23 cellular contexts compared by ENCODE assay signal in genomic region chr10:77700086-77700485, GRCh38.
"Had no signal": no experiment of that assay in that cellular context is flagged by ENCODE, and none has a peak within 500 bp of the region (broad histone marks: within the 10 kb centered on the region; RNA-seq: fewer than 3 reads in every experiment).

No MANE protein-coding gene starts in this region.

- H3K4me1 ChIP-seq: esophagus muscularis mucosa, left ventricle myocardium inferior, lower lobe of right lung, pancreas, suprapubic skin, thyroid gland had no signal

- H3K27ac ChIP-seq: epithelial cell of prostate, esophagus muscularis mucosa, hepatocyte, left ventricle myocardium inferior, lower lobe of right lung, pancreas, suprapubic skin, thyroid gland had no signal

- H3K4me2 ChIP-seq: hepatocyte had no signal

- H3K4me3 ChIP-seq: esophagus muscularis mucosa, hepatocyte, left ventricle myocardium inferior, lower lobe of right lung, pancreas, suprapubic skin, thyroid gland had no signal

- ATAC-seq: left cardiac atrium; lower lobe of right lung; pancreas; right cardiac atrium; stimulated activated naive CD8-positive, alpha-beta T cell treated with anti-CD3 and anti-CD28 coated beads, Interleukin-15, Interleukin-2, amounts not matched to agents 100 U/mL and 50 U/mL, for 24 hours had no signal

- DNase-seq: effector memory CD4-positive, alpha-beta T cell; foreskin melanocyte; head of caudate nucleus; kidney; left cardiac atrium; left ventricle myocardium inferior; lower lobe of right lung; mesenchymal stem cell; midbrain; naive B cell; occipital lobe; pancreas; right cardiac atrium; stimulated activated CD4-positive, alpha-beta T cell treated with anti-CD3 and anti-CD28 coated beads, Interleukin-4, amount 100 ng/mL, for 1 hour; stimulated activated CD8-positive, alpha-beta memory T cell treated with anti-CD3 and anti-CD28 coated beads, Interleukin-4, amount 100 ng/mL, for 48 hours; stimulated activated naive CD8-positive, alpha-beta T cell treated with anti-CD3 and anti-CD28 coated beads, Interleukin-15, Interleukin-2, amounts not matched to agents 100 U/mL and 50 U/mL, for 24 hours; thyroid gland had no signal

- FAIRE-seq: endometrium, kidney, pancreas, urothelium cell line had no signal

- H3K36me3 ChIP-seq: esophagus muscularis mucosa, left ventricle myocardium inferior, lower lobe of right lung, pancreas, suprapubic skin, thyroid gland had no signal

- H3K27me3 ChIP-seq: esophagus muscularis mucosa, hepatocyte, pancreas, suprapubic skin, thyroid gland had no signal

- H3K9me3 ChIP-seq: esophagus muscularis mucosa, left ventricle myocardium inferior, lower lobe of right lung, pancreas, suprapubic skin, thyroid gland had no signal

- H3K79me2 ChIP-seq: hepatocyte had no signal

- H2AFZ ChIP-seq: hepatocyte had no signal
